ENCODE assay signal across 1 cellular context in genomic region chr19:46863818-46864629, GRCh38.
TF ChIP-seq lines count a peak whose summit lies in the region.

No MANE protein-coding gene starts in this region.

TF ChIP-seq in H1, 55 proteins besides CTCF, POLR2A, EP300 and RAD21:
- no peak for TF ChIP-seq CREB1 (IDR thresholded peaks at IDR 0.05)
- no peak for TF ChIP-seq PHF8 (conservative IDR thresholded peaks at IDR 0.05; ENCODE audit: low read depth, low read length)
- TF ChIP-seq RBBP5 (IDR thresholded peaks at IDR 0.05; ENCODE audit: borderline replicate concordance, low read depth, low read length) = no peak
- TF ChIP-seq CHD2 (IDR thresholded peaks at IDR 0.05; ENCODE audit: low read length) = no peak
- TF ChIP-seq USF2 (IDR thresholded peaks at IDR 0.05; ENCODE audit: low read length) = no peak
- TF ChIP-seq CHD1 (IDR thresholded peaks at IDR 0.05; ENCODE audit: low read depth, low read length) = no peak
- no peak for TF ChIP-seq CHD7 (IDR thresholded peaks at IDR 0.05; ENCODE audit: insufficient replicate concordance, low read length)
- no peak for TF ChIP-seq MAX (IDR thresholded peaks at IDR 0.05)
- TF ChIP-seq TBP (IDR thresholded peaks at IDR 0.05; ENCODE audit: low read depth, low read length) = no peak
- no peak for TF ChIP-seq SP1 (IDR thresholded peaks at IDR 0.05; ENCODE audit: low read depth, low read length)
- no peak for TF ChIP-seq TAF7 (optimal IDR thresholded peaks at IDR 0.05; ENCODE audit: borderline replicate concordance, low read depth, low read length)
- peak; percentile 31; the same call in 1 of the 2 replicates for TF ChIP-seq YY1 (IDR thresholded peaks at IDR 0.05; ENCODE audit: low read depth, low read length)
- TF ChIP-seq ATF3 (IDR thresholded peaks at IDR 0.05; ENCODE audit: insufficient read depth, low read depth, low read length) = no peak
- TF ChIP-seq HDAC6 (IDR thresholded peaks at IDR 0.05; ENCODE audit: low read depth, low read length) = no peak
- no peak for TF ChIP-seq KDM5A (IDR thresholded peaks at IDR 0.05; ENCODE audit: low read length)
- TF ChIP-seq ZNF274 (IDR thresholded peaks at IDR 0.05; ENCODE audit: borderline replicate concordance, extremely low read depth, low read length) = no peak
- TF ChIP-seq BRCA1 (IDR thresholded peaks at IDR 0.05; ENCODE audit: low read depth, low read length) = no peak
- no peak for TF ChIP-seq RXRA (IDR thresholded peaks at IDR 0.05; ENCODE audit: insufficient read depth, low read depth, low read length)
- TF ChIP-seq CBX8 (IDR thresholded peaks at IDR 0.05; ENCODE audit: borderline replicate concordance, low read depth, low read length) = no peak
- TF ChIP-seq EZH2 (IDR thresholded peaks at IDR 0.05; ENCODE audit: low read depth, low read length, severe bottlenecking) = no peak
- TF ChIP-seq ASH2L (IDR thresholded peaks at IDR 0.05; ENCODE audit: low read length) = peak; percentile 64
- no peak for TF ChIP-seq MAFK (IDR thresholded peaks at IDR 0.05; ENCODE audit: low read depth, low read length)
- no peak for TF ChIP-seq HDAC2 (IDR thresholded peaks at IDR 0.05; ENCODE audit: borderline replicate concordance in 1 of 2, low read depth in 2 of 2, low read length in 2 of 2)
- TF ChIP-seq POLR2AphosphoS5 (IDR thresholded peaks at IDR 0.05; ENCODE audit: low read depth, low read length) = no peak
- TF ChIP-seq POU5F1 (IDR thresholded peaks at IDR 0.05; ENCODE audit: low read depth, low read length) = no peak
- no peak for TF ChIP-seq JUND (IDR thresholded peaks at IDR 0.05; ENCODE audit: low read length)
- TF ChIP-seq SAP30 (IDR thresholded peaks at IDR 0.05; ENCODE audit: insufficient read depth, insufficient replicate concordance, low read length) = no peak
- no peak for TF ChIP-seq SIX5 (IDR thresholded peaks at IDR 0.05; ENCODE audit: low read depth, low read length)
- TF ChIP-seq SIRT6 (IDR thresholded peaks at IDR 0.05; ENCODE audit: low read length) = no peak
- no peak for TF ChIP-seq JUN (IDR thresholded peaks at IDR 0.05; ENCODE audit: low read depth, low read length)
- no peak for TF ChIP-seq CBX5 (IDR thresholded peaks at IDR 0.05; ENCODE audit: low read depth, low read length)
- TF ChIP-seq TAF1 (IDR thresholded peaks at IDR 0.05; ENCODE audit: low read depth, low read length) = peak; percentile 51; the same call in 1 of the 2 replicates
- no peak for TF ChIP-seq KDM4A (IDR thresholded peaks at IDR 0.05; ENCODE audit: low read depth, low read length, severe bottlenecking)
- TF ChIP-seq TCF12 (IDR thresholded peaks at IDR 0.05; ENCODE audit: low read depth, low read length) = no peak
- TF ChIP-seq RFX5 (IDR thresholded peaks at IDR 0.05; ENCODE audit: borderline replicate concordance, low read depth, low read length) = no peak
- no peak for TF ChIP-seq GABPA (IDR thresholded peaks at IDR 0.05; ENCODE audit: borderline replicate concordance, insufficient read depth, low read length)
- no peak for TF ChIP-seq SP2 (IDR thresholded peaks at IDR 0.05; ENCODE audit: low read length)
- no peak for TF ChIP-seq ATF2 (IDR thresholded peaks at IDR 0.05; ENCODE audit: low read length)
- no peak for TF ChIP-seq NRF1 (IDR thresholded peaks at IDR 0.05; ENCODE audit: low read depth, low read length)
- no peak for TF ChIP-seq NANOG (IDR thresholded peaks at IDR 0.05; ENCODE audit: insufficient read depth, low read depth, low read length, poor library complexity, severe bottlenecking)
- TF ChIP-seq TEAD4 (IDR thresholded peaks at IDR 0.05; ENCODE audit: low read depth, low read length) = 0 out of 2 replicates have a peak, but pooled peaks have one; percentile 30
- TF ChIP-seq FOSL1 (IDR thresholded peaks at IDR 0.05; ENCODE audit: insufficient read depth, low read depth, low read length) = no peak
- no peak for TF ChIP-seq E2F6 (IDR thresholded peaks at IDR 0.05)
- TF ChIP-seq KDM1A (IDR thresholded peaks at IDR 0.05; ENCODE audit: borderline replicate concordance, low read length) = no peak
- TF ChIP-seq CTBP2 (IDR thresholded peaks at IDR 0.05; ENCODE audit: borderline replicate concordance, insufficient read depth, insufficient read length, low read length) = no peak
- TF ChIP-seq SRF (IDR thresholded peaks at IDR 0.05; ENCODE audit: low read depth, low read length) = no peak
- TF ChIP-seq RNF2 (IDR thresholded peaks at IDR 0.05; ENCODE audit: borderline replicate concordance, low read depth, low read length, missing control alignments, poor library complexity, severe bottlenecking) = no peak
- no peak for TF ChIP-seq SP4 (IDR thresholded peaks at IDR 0.05; ENCODE audit: low read length)
- TF ChIP-seq BCL11A (IDR thresholded peaks at IDR 0.05; ENCODE audit: low read depth in 2 of 2, low read length in 2 of 2) = no peak
- peak; percentile 79 for TF ChIP-seq EGR1 (IDR thresholded peaks at IDR 0.05; ENCODE audit: borderline replicate concordance, low read depth, low read length)
- peak in 1 of 2 experiments; percentile 35; a peak in 1 of 4 replicates for TF ChIP-seq SIN3A (conservative IDR thresholded peaks at IDR 0.05 in 1 of 2, IDR thresholded peaks at IDR 0.05 in 1 of 2; ENCODE audit: low read depth in 1 of 2, low read length in 2 of 2)
